8 cellular contexts compared by ENCODE assay signal in the genomic region with DNA sequence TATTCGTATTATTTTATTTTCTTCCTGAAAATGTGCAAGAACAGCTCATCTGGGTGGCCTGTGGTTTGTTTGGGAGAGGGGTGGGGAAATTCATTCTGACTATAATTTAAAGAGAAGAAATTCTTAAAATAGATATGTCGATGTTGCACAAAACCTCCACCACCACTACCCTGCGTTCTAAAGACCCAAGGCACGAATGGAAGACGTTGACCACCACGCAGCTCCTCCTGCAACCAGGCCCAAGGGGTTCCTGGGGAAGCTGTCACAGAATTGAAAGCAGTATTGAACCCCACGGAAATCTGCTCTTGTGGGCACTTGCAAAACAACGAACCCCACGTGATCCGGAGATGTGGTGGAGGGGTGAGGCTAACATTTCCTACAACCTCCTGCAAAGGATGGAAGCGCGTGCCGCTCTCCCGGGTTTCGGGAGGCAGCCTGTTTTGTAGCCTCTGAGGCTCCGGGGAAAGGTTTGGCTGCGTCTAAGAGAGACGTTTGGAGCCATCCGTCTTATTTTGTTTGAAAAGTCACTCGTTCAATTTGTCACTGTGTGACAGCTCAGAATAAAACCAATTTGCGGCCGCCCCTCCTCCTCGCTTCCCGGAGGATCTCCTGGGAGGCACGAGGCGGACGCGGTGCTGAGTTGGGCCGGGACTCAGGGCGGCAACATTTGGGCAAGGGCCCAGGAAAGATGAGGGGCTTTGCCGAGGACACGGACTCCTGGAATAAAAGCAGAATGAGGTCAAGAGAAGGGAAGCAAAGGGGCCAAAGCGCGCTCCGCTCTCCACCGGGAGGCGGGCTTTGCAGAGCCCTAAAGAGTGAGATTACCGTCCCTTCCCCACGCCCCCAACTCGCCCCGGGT. TPM values are rescaled to one million over a fixed set of nuclear protein-coding genes. Genes with fewer than 3 reads are reported as not detected.
DNase-seq lines count a peak whose midpoint lies in the region; ATAC-seq, FAIRE-seq and TF ChIP-seq lines count a peak whose summit lies in the region.

No MANE protein-coding gene starts in this region.

- BruUV-seq in OCI-LY7 (replicated peaks; lab: Mats Ljungman, UMichigan), result no TSS peak

- in situ Hi-C loops in ACHN (cut with HindIII; ENCODE audit: low pct_ligation_motif_present, low pct_unique_long_range_greater_than_20kb, low sequenced_read_pairs), result no loop called here

- FAIRE-seq in kidney (lab: Jason Lieb, UNC), result no peak

- ATAC-seq in GM18870 (IDR thresholded peaks at IDR 0.05; ENCODE audit: unreplicated experiment) (peak; percentile 16), HG03280 (IDR thresholded peaks at IDR 0.05; ENCODE audit: unreplicated experiment) (peak; percentile 20)
- no peak for ATAC-seq in activated naive CD8-positive, alpha-beta T cell treated with anti-CD3 and anti-CD28 coated beads, Interleukin-2, amount 10 ng/mL, durations not matched to agents 7 days and 5 days (ENCODE audit: low read depth)

- H3K27ac ChIP-seq in kidney (ENCODE audit: low read depth in 2 of 2, low read length in 2 of 2) (peak overlapping the region; percentile 74 to 83), testis (peak overlapping the region in 1 of 2 donors; percentile 95), OCI-LY7 (ENCODE audit: low read depth, low read length, poor library complexity, severe bottlenecking) (no peak overlapping the region)

- H3K9me3 ChIP-seq in kidney (ENCODE audit: control insufficient read depth in 1 of 2, low read length in 2 of 2) (no peaks in the 10 kb centered on the region), testis (no peaks in the 10 kb centered on the region), OCI-LY7 (ENCODE audit: low read length) (no peaks in the 10 kb centered on the region)

- H3K36me3 Mint-ChIP-seq in activated naive CD8-positive, alpha-beta T cell treated with anti-CD3 and anti-CD28 coated beads, Interleukin-2, amount 10 ng/mL, durations not matched to agents 7 days and 5 days, result no peaks in the 10 kb centered on the region

- H3K4me1 Mint-ChIP-seq in activated naive CD8-positive, alpha-beta T cell treated with anti-CD3 and anti-CD28 coated beads, Interleukin-2, amount 10 ng/mL, durations not matched to agents 7 days and 5 days, result peaks cover 26% of the 10 kb centered on the region

- H3K4me2 ChIP-seq in OCI-LY7 (ENCODE audit: low read length), result no peak overlapping the region

- no peak for TF ChIP-seq CTCF in kidney (IDR thresholded peaks at IDR 0.05; ENCODE audit: borderline replicate concordance, extremely low read depth, insufficient read depth)
- no peak for TF ChIP-seq CTCF in testis (IDR thresholded peaks at IDR 0.05)
- no peak for TF ChIP-seq CTCF in OCI-LY7 (conservative IDR thresholded peaks at IDR 0.05; ENCODE audit: low read length)

- WGBS in testis, 2 donors, result 15 to 27% methylated on average over 41 of the region's 41 CpGs

- CTCF ChIA-PET in OCI-LY7 (lab: Charles Lee; ENCODE audit: unreplicated experiment), result no interaction called here

- no peaks in the 10 kb centered on the region for H3K9me3 Mint-ChIP-seq in activated naive CD8-positive, alpha-beta T cell treated with anti-CD3 and anti-CD28 coated beads, Interleukin-2, amount 10 ng/mL, durations not matched to agents 7 days and 5 days

- POLR2A ChIA-PET in activated naive CD8-positive, alpha-beta T cell treated with anti-CD3 and anti-CD28 coated beads, Interleukin-2, amount 10 ng/mL, durations not matched to agents 7 days and 5 days (lab: Charles Lee), result no interaction called here
- POLR2A ChIA-PET in OCI-LY7 (lab: Charles Lee), result interaction anchor here (0.6 kb wide), 1 partner anchor 256 kb away, joined by 4 read pairs; no protein-coding TSS in a partner anchor

- H2AFZ ChIP-seq in OCI-LY7 (ENCODE audit: low read length), result no peak overlapping the region

- H3K4me3 ChIP-seq in kidney (ENCODE audit: low read length in 2 of 2) (peak overlapping the region; percentile 44 to 48), testis (peak overlapping the region; percentile 69 to 71), OCI-LY7 (ENCODE audit: low read depth, low read length, poor library complexity, severe bottlenecking) (no peak overlapping the region)

- H3K9ac ChIP-seq in kidney (ENCODE audit: low read length in 2 of 2), result peak overlapping the region in 1 of 2 donors; percentile 35

- TF ChIP-seq POLR2A in testis (IDR thresholded peaks at IDR 0.05), result no peak

- H3K79me2 ChIP-seq in OCI-LY7 (ENCODE audit: insufficient read depth, low read depth, low read length), result no peaks in the 10 kb centered on the region

- peaks cover 77% of the 10 kb centered on the region for H3K27me3 Mint-ChIP-seq in activated naive CD8-positive, alpha-beta T cell treated with anti-CD3 and anti-CD28 coated beads, Interleukin-2, amount 10 ng/mL, durations not matched to agents 7 days and 5 days

- H3K4me3 Mint-ChIP-seq in activated naive CD8-positive, alpha-beta T cell treated with anti-CD3 and anti-CD28 coated beads, Interleukin-2, amount 10 ng/mL, durations not matched to agents 7 days and 5 days, result peak overlapping the region; percentile 73

- no peaks in the 10 kb centered on the region for H3K9me2 ChIP-seq in OCI-LY7 (ENCODE audit: insufficient read depth, low read length)

- H3K36me3 ChIP-seq in kidney (ENCODE audit: control insufficient read depth in 1 of 2, insufficient read depth in 2 of 2, low read length in 2 of 2) (no peaks in the 10 kb centered on the region), testis (ENCODE audit: low read depth, missing control alignments) (no peaks in the 10 kb centered on the region), OCI-LY7 (ENCODE audit: insufficient read depth, low read length) (no peaks in the 10 kb centered on the region)

- intact Hi-C loops in kidney (cut with DNase I), result loop anchor here (10.0 kb wide), 1 partner anchor 556 kb away; no protein-coding TSS in a partner anchor
- intact Hi-C loops in testis (cut with DNase I; ENCODE audit: low total_unique reads), result no loop called here
- intact Hi-C loops in OCI-LY7 (cut with micrococcal nuclease; ENCODE audit: unreplicated experiment), result loop anchor here (10.0 kb wide), 1 partner anchor 1576 kb away; no protein-coding TSS in a partner anchor

- DNase-seq in activated naive CD8-positive, alpha-beta T cell treated with anti-CD3 and anti-CD28 coated beads, Interleukin-2, amount 10 ng/mL, durations not matched to agents 7 days and 5 days, result no peak
- peak; percentile 74 for DNase-seq in kidney
- no peak for DNase-seq in testis
- no peak for DNase-seq in ACHN
- DNase-seq in GDM1 (lab: John Stamatoyannopoulos, UW), result no peak
- no peak for DNase-seq in OCI-LY7 (ENCODE audit: low spot score)

- H4K20me1 ChIP-seq in OCI-LY7 (ENCODE audit: insufficient read depth, low read length), result no peaks in the 10 kb centered on the region

- no peaks in the 10 kb centered on the region for H3K27me3 ChIP-seq in testis

- no peak overlapping the region for H3K27ac Mint-ChIP-seq in activated naive CD8-positive, alpha-beta T cell treated with anti-CD3 and anti-CD28 coated beads, Interleukin-2, amount 10 ng/mL, durations not matched to agents 7 days and 5 days

- H3K4me1 ChIP-seq in kidney (ENCODE audit: control insufficient read depth in 1 of 2, insufficient read depth in 1 of 2, low read depth in 1 of 2, low read length in 2 of 2), result peaks cover 0 to 3% of the 10 kb centered on the region in 2 donors
- peaks cover 4% of the 10 kb centered on the region for H3K4me1 ChIP-seq in testis
- no peaks in the 10 kb centered on the region for H3K4me1 ChIP-seq in OCI-LY7 (ENCODE audit: insufficient read depth, low read length, poor library complexity, severe bottlenecking)

RNA-seq across cellular contexts. Expression of a gene that starts 0.8 kb away (rescaled TPM):
- under 1 TPM; 0.28 to 0.43 TPM for total RNA-seq in activated naive CD8-positive, alpha-beta T cell treated with anti-CD3 and anti-CD28 coated beads, Interleukin-2, amount 10 ng/mL, durations not matched to agents 7 days and 5 days
- 8.2 TPM for total RNA-seq in kidney
- 4.7 TPM for polyA plus RNA-seq in kidney (ENCODE audit: insufficient read depth, low read depth, low replicate concordance)
- 1 to 10 TPM; 3.5 to 5.3 TPM for total RNA-seq in testis
- 4.0 TPM for polyA plus RNA-seq in testis (ENCODE audit: insufficient read depth, low read depth, low replicate concordance)
- not detected in 2 replicates for total RNA-seq in OCI-LY7 (2014; rRNA removed; shearing (Covaris generic))
- total RNA-seq in OCI-LY7 (2022), result not detected in 2 replicates
